In genomic region chr10:121927361-121927840, GRCh38 we compare ENCODE assay signal across 8 cellular contexts. TPM values are rescaled to one million over a fixed set of nuclear protein-coding genes. Genes with fewer than 3 reads are reported as not detected.
A peak's percentile ranks its signal among the peaks of the same experiment; 100 is the strongest.
DNase-seq lines count a peak whose midpoint lies in the region; ATAC-seq and TF ChIP-seq lines count a peak whose summit lies in the region.

No MANE protein-coding gene starts in this region.

- peak; percentile 48 for ATAC-seq in GM19328 (IDR thresholded peaks at IDR 0.05; ENCODE audit: unreplicated experiment)
- peak; percentile 50 for ATAC-seq in HG03354 (IDR thresholded peaks at IDR 0.05; ENCODE audit: poor library complexity, severe bottlenecking, unreplicated experiment)

- peak overlapping the region; percentile 82 for H2AFZ ChIP-seq in hepatocyte

- H3K4me1 ChIP-seq in SJSA1 (replicated peaks) (peaks cover 14% of the 10 kb centered on the region), ascending aorta (peaks cover 0 to 10% of the 10 kb centered on the region in 2 donors), hepatocyte (ENCODE audit: insufficient read depth) (peaks cover 34% of the 10 kb centered on the region)

- no peak for TF ChIP-seq CTCF in ascending aorta (IDR thresholded peaks at IDR 0.05)
- no peak for TF ChIP-seq CTCF in hepatocyte (IDR thresholded peaks at IDR 0.05; ENCODE audit: poor library complexity)

- DNase-seq in C1 segment of cervical spinal cord (lab: John Stamatoyannopoulos, UW) (peak in 11 of 14 donors; percentile 22 to 82 (median 70)), SJSA1 (ENCODE audit: low read depth in 1 of 2, low spot score in 2 of 2) (peak; percentile 53 to 73), ascending aorta (ENCODE audit: low spot score in 2 of 2) (peak in 1 of 2 donors; percentile 75), hepatocyte (ENCODE audit: low spot score) (peak; percentile 73), retina (peak; percentile 94), OCI-M2 (lab: John Stamatoyannopoulos, UW; ENCODE audit: unreplicated experiment) (no peak)

- peak overlapping the region; percentile 91 for H3K27ac ChIP-seq in SJSA1
- H3K27ac ChIP-seq in ascending aorta: peak overlapping the region; percentile 97
- H3K27ac ChIP-seq in hepatocyte: peak overlapping the region; percentile 100

- H4K20me1 ChIP-seq in hepatocyte (ENCODE audit: insufficient read depth, poor library complexity, severe bottlenecking): no peaks in the 10 kb centered on the region

- peak overlapping the region; percentile 83 for H3K4me2 ChIP-seq in hepatocyte

- peak overlapping the region; percentile 97 for H3K4me3 ChIP-seq in SJSA1
- H3K4me3 ChIP-seq in ascending aorta: peak overlapping the region; percentile 98 to 100
- H3K4me3 ChIP-seq in hepatocyte: peak overlapping the region; percentile 76

- H3K36me3 ChIP-seq in SJSA1: peaks cover 15% of the 10 kb centered on the region
- peaks cover 2 to 3% of the 10 kb centered on the region in 2 donors for H3K36me3 ChIP-seq in ascending aorta
- no peaks in the 10 kb centered on the region for H3K36me3 ChIP-seq in hepatocyte (replicated peaks; ENCODE audit: insufficient read depth, low read depth)

- H3K27me3 ChIP-seq in SJSA1 (replicated peaks) (no peaks in the 10 kb centered on the region), ascending aorta (no peaks in the 10 kb centered on the region), hepatocyte (no peaks in the 10 kb centered on the region)

- H3K9me3 ChIP-seq in SJSA1 (replicated peaks): no peaks in the 10 kb centered on the region
- H3K9me3 ChIP-seq in ascending aorta: no peaks in the 10 kb centered on the region
- H3K9me3 ChIP-seq in hepatocyte (ENCODE audit: low read depth): peaks cover 4% of the 10 kb centered on the region

- WGBS in hepatocyte (ENCODE audit: low lambda C conversion rate, missing lambda C conversion rate): under 1% methylated on average over 46 of the region's 48 CpGs

- H3K9me2 ChIP-seq in hepatocyte (replicated peaks; ENCODE audit: insufficient read depth): no peaks in the 10 kb centered on the region

- intact Hi-C loops in ascending aorta (cut with DNase I): loop anchor here (5.0 kb wide), 4 partner anchors 70 to 1080 kb away; partner anchors contain the start of genes ACADSB and IKZF5

- peaks cover 57% of the 10 kb centered on the region for H3K79me2 ChIP-seq in hepatocyte

RNA-seq across cellular contexts. Expression of gene ATE1, which starts 0.4 kb away (rescaled TPM):
- total RNA-seq in SJSA1 (2014; rRNA removed; shearing (Covaris generic)): 18.8 and 24.7 TPM in 2 replicates
- total RNA-seq in ascending aorta: 6.9 TPM
- total RNA-seq in hepatocyte: 41.7 and 48.9 TPM in 2 replicates
- 13.0 and 16.9 TPM in 2 replicates for polyA plus RNA-seq in hepatocyte

RNA-seq across cellular contexts. Expression of gene NSMCE4A, which starts 47.6 kb away (rescaled TPM):
- total RNA-seq in SJSA1 (2014; rRNA removed; shearing (Covaris generic)): 48.8 and 59.1 TPM in 2 replicates
- total RNA-seq in ascending aorta (63.3 TPM), hepatocyte (57.9 and 67.6 TPM in 2 replicates)
- 44.5 and 51.0 TPM in 2 replicates for polyA plus RNA-seq in hepatocyte
